In genomic region chr5:32018476-32019436, GRCh38 we compare ENCODE assay signal across 11 cellular contexts.
DNase-seq lines count a peak whose midpoint lies in the region; ATAC-seq and TF ChIP-seq lines count a peak whose summit lies in the region.
"Had no signal": no experiment of that assay in that cellular context is flagged by ENCODE, and none has a peak within 500 bp of the region (broad histone marks: within the 10 kb centered on the region; RNA-seq: fewer than 3 reads in every experiment).

No MANE protein-coding gene starts in this region.

- H3K4me3 ChIP-seq in GM23338: no peak overlapping the region
- H3K4me3 ChIP-seq in heart left ventricle: peak overlapping the region in 6 of 12 donors; percentile 6 to 34 (median 20)
- no peak overlapping the region for H3K4me3 ChIP-seq in sigmoid colon
- no peak overlapping the region for H3K4me3 ChIP-seq in effector memory CD4-positive, alpha-beta T cell (ENCODE audit: insufficient read depth, low read depth, low read length, poor library complexity, severe bottlenecking)
- H3K4me3 ChIP-seq in MM.1S (ENCODE audit: low read length): no peak overlapping the region

- no peaks in the 10 kb centered on the region for H3K27me3 ChIP-seq in GM23338 (ENCODE audit: insufficient read depth)
- no peaks in the 10 kb centered on the region for H3K27me3 ChIP-seq in heart left ventricle
- no peaks in the 10 kb centered on the region for H3K27me3 ChIP-seq in sigmoid colon
- H3K27me3 ChIP-seq in effector memory CD4-positive, alpha-beta T cell (replicated peaks; ENCODE audit: control insufficient read depth, insufficient read depth, low read length, poor library complexity, severe bottlenecking): no peaks in the 10 kb centered on the region
- H3K27me3 ChIP-seq in MM.1S (replicated peaks; ENCODE audit: insufficient read depth, low read length): no peaks in the 10 kb centered on the region

- H3K27me3 Mint-ChIP-seq in GM23338 (ENCODE audit: insufficient read depth, low read depth, poor library complexity): peaks cover 2% of the 10 kb centered on the region
- no peaks in the 10 kb centered on the region for H3K27me3 Mint-ChIP-seq in activated naive CD8-positive, alpha-beta T cell treated with anti-CD3 and anti-CD28 coated beads, Interleukin-2, amount 10 ng/mL, durations not matched to agents 7 days and 5 days

- no peak overlapping the region for H3K9ac ChIP-seq in MM.1S (ENCODE audit: low read length)

- ATAC-seq in GM23338 (no peak), heart left ventricle (peak in 3 of 4 donors; percentile 6 to 47 (median 41)), HG03159 (IDR thresholded peaks at IDR 0.05; ENCODE audit: unreplicated experiment) (no peak)
- ATAC-seq in activated naive CD8-positive, alpha-beta T cell treated with anti-CD3 and anti-CD28 coated beads, Interleukin-2, amount 10 ng/mL, durations not matched to agents 7 days and 5 days (ENCODE audit: low read depth): peak; percentile 15

- peak overlapping the region; percentile 36; the same call in 1 of the 2 replicates for H3K4me2 ChIP-seq in GM23338
- H3K4me2 ChIP-seq in MM.1S (ENCODE audit: low read depth, low read length): no peak overlapping the region

- TF ChIP-seq CTCF in GM23338 (conservative IDR thresholded peaks at IDR 0.05; ENCODE audit: low read depth in 2 of 2): no peak
- no peak for TF ChIP-seq CTCF in heart left ventricle (IDR thresholded peaks at IDR 0.05)
- TF ChIP-seq CTCF in sigmoid colon (IDR thresholded peaks at IDR 0.05): no peak
- no peak for TF ChIP-seq CTCF in MM.1S (IDR thresholded peaks at IDR 0.05; ENCODE audit: low read length)

- H3F3A ChIP-seq in GM23338 (replicated peaks; ENCODE audit: low read depth): no peaks in the 10 kb centered on the region; the same call in 1 of the 2 replicates
- peaks cover 8% of the 10 kb centered on the region for H3F3A ChIP-seq in MM.1S (ENCODE audit: insufficient read depth, low read length)

- 0 out of 2 replicates have a peak overlapping the region, but pooled peaks have one; percentile 55 for H3K27ac ChIP-seq in GM23338 (ENCODE audit: low read depth)
- H3K27ac ChIP-seq in heart left ventricle: peak overlapping the region; percentile 23 to 68 (median 55)
- peak overlapping the region; percentile 33 to 46 (median 42) for H3K27ac ChIP-seq in sigmoid colon
- H3K27ac ChIP-seq in effector memory CD4-positive, alpha-beta T cell (ENCODE audit: insufficient read depth, low read length, poor library complexity, severe bottlenecking): no peak overlapping the region
- H3K27ac ChIP-seq in MM.1S (ENCODE audit: low read length): no peak overlapping the region
- H3K27ac ChIP-seq: epithelial cell of prostate had no signal

- H3K79me2 ChIP-seq in GM23338 (replicated peaks; ENCODE audit: insufficient read depth) (no peaks in the 10 kb centered on the region), MM.1S (ENCODE audit: low read length) (no peaks in the 10 kb centered on the region)

- no peak for TF ChIP-seq EP300 in sigmoid colon (IDR thresholded peaks at IDR 0.05)

- H3K9me2 ChIP-seq in GM23338 (ENCODE audit: insufficient read depth): no peaks in the 10 kb centered on the region
- no peaks in the 10 kb centered on the region for H3K9me2 ChIP-seq in MM.1S (replicated peaks; ENCODE audit: insufficient read depth, low read length)

- DNase-seq in GM23338 (ENCODE audit: low spot score) (no peak), heart left ventricle (no peak), sigmoid colon (peak; percentile 42), mesenteric fat pad (ENCODE audit: low spot score) (no peak), MM.1S (no peak)
- no peak for DNase-seq in activated naive CD8-positive, alpha-beta T cell treated with anti-CD3 and anti-CD28 coated beads, Interleukin-2, amount 10 ng/mL, durations not matched to agents 7 days and 5 days
- no peak for DNase-seq in effector memory CD4-positive, alpha-beta T cell
- DNase-seq: NCI-H1417 had no signal

- peaks cover 47% of the 10 kb centered on the region for H3K4me1 Mint-ChIP-seq in GM23338
- H3K4me1 Mint-ChIP-seq in activated naive CD8-positive, alpha-beta T cell treated with anti-CD3 and anti-CD28 coated beads, Interleukin-2, amount 10 ng/mL, durations not matched to agents 7 days and 5 days: peaks cover 29% of the 10 kb centered on the region

- H3K4me3 Mint-ChIP-seq in GM23338: no peak overlapping the region
- peak overlapping the region; percentile 47 for H3K4me3 Mint-ChIP-seq in activated naive CD8-positive, alpha-beta T cell treated with anti-CD3 and anti-CD28 coated beads, Interleukin-2, amount 10 ng/mL, durations not matched to agents 7 days and 5 days
- H3K4me3 Mint-ChIP-seq: T-helper 1 cell treated with Interleukin-12 subunit alpha and Interleukin-12 subunit beta and Interleukin-4 antibody, amounts not matched to agents 30 μg/mL and 1 μg/mL, for 36 hours had no signal

- TF ChIP-seq POLR2A in heart left ventricle (IDR thresholded peaks at IDR 0.05) (no peak), sigmoid colon (IDR thresholded peaks at IDR 0.05) (no peak)

- no peaks in the 10 kb centered on the region for H3K36me3 Mint-ChIP-seq in GM23338 (ENCODE audit: low read depth)
- H3K36me3 Mint-ChIP-seq in activated naive CD8-positive, alpha-beta T cell treated with anti-CD3 and anti-CD28 coated beads, Interleukin-2, amount 10 ng/mL, durations not matched to agents 7 days and 5 days: peaks cover 2% of the 10 kb centered on the region

- H3K27ac Mint-ChIP-seq in GM23338: no peak overlapping the region; the same call in 1 of the 2 replicates
- H3K27ac Mint-ChIP-seq in activated naive CD8-positive, alpha-beta T cell treated with anti-CD3 and anti-CD28 coated beads, Interleukin-2, amount 10 ng/mL, durations not matched to agents 7 days and 5 days: peak overlapping the region; percentile 44

- H3K36me3 ChIP-seq in GM23338 (ENCODE audit: insufficient read depth): no peaks in the 10 kb centered on the region
- peaks cover 0 to 8% (median 0%) of the 10 kb centered on the region in 9 donors for H3K36me3 ChIP-seq in heart left ventricle
- no peaks in the 10 kb centered on the region for H3K36me3 ChIP-seq in sigmoid colon
- no peaks in the 10 kb centered on the region for H3K36me3 ChIP-seq in effector memory CD4-positive, alpha-beta T cell (ENCODE audit: control insufficient read depth, insufficient read depth, low read length)
- no peaks in the 10 kb centered on the region for H3K36me3 ChIP-seq in MM.1S (replicated peaks; ENCODE audit: insufficient read depth, low read length)

- intact Hi-C loops in heart left ventricle (cut with DNase I) (no loop called here), sigmoid colon (cut with DNase I) (loop anchor here (10.0 kb wide), 1 partner anchor 54 kb away; no protein-coding TSS in a partner anchor)

- H3K4me1 ChIP-seq in GM23338 (ENCODE audit: insufficient read depth) (peaks cover 40% of the 10 kb centered on the region), heart left ventricle (peaks cover 0 to 42% (median 21%) of the 10 kb centered on the region in 12 donors), sigmoid colon (peaks cover 0 to 12% (median 9%) of the 10 kb centered on the region in 4 donors), MM.1S (ENCODE audit: low read length) (no peaks in the 10 kb centered on the region)
- no peaks in the 10 kb centered on the region for H3K4me1 ChIP-seq in effector memory CD4-positive, alpha-beta T cell (ENCODE audit: control insufficient read depth, insufficient read depth, low read length, poor library complexity, severe bottlenecking)

- POLR2A ChIA-PET in activated naive CD8-positive, alpha-beta T cell treated with anti-CD3 and anti-CD28 coated beads, Interleukin-2, amount 10 ng/mL, durations not matched to agents 7 days and 5 days (lab: Charles Lee): no interaction called here

- no peaks in the 10 kb centered on the region for H4K20me1 ChIP-seq in GM23338 (replicated peaks; ENCODE audit: insufficient read depth)
- H4K20me1 ChIP-seq in MM.1S (ENCODE audit: insufficient read depth, low read length): no peaks in the 10 kb centered on the region

- no peak overlapping the region; the same call in 1 of the 2 replicates for H2AFZ ChIP-seq in GM23338
- no peak overlapping the region for H2AFZ ChIP-seq in MM.1S (ENCODE audit: low read length)

- WGBS in heart left ventricle, 4 donors: 68 to 76% (median 73%) methylated on average over 14 of the region's 14 CpGs
- 53 to 75% methylated on average over 14 of the region's 14 CpGs for WGBS in sigmoid colon, 2 donors

- H3K9me3 ChIP-seq in heart left ventricle (no peaks in the 10 kb centered on the region), sigmoid colon (no peaks in the 10 kb centered on the region), MM.1S (replicated peaks; ENCODE audit: insufficient read depth, low read length) (no peaks in the 10 kb centered on the region)
- no peaks in the 10 kb centered on the region for H3K9me3 ChIP-seq in effector memory CD4-positive, alpha-beta T cell (ENCODE audit: control insufficient read depth, low read length)

- H3K9me3 Mint-ChIP-seq in GM23338: no peaks in the 10 kb centered on the region
- H3K9me3 Mint-ChIP-seq in activated naive CD8-positive, alpha-beta T cell treated with anti-CD3 and anti-CD28 coated beads, Interleukin-2, amount 10 ng/mL, durations not matched to agents 7 days and 5 days: no peaks in the 10 kb centered on the region
- H3K9me3 Mint-ChIP-seq: T-helper 1 cell treated with Interleukin-12 subunit alpha and Interleukin-12 subunit beta and Interleukin-4 antibody, amounts not matched to agents 30 μg/mL and 1 μg/mL, for 36 hours had no signal

TF ChIP-seq in GM23338, 12 proteins besides CTCF, POLR2A, EP300 and RAD21 (continues in another document):
- TF ChIP-seq EZH2phosphoT487 (IDR thresholded peaks at IDR 0.05; ENCODE audit: unreplicated experiment): no peak
- TF ChIP-seq EZH2 (IDR thresholded peaks at IDR 0.05; ENCODE audit: low read depth, unreplicated experiment): no peak
- TF ChIP-seq ZNF331 (CRISPR knock-in tag; IDR thresholded peaks at IDR 0.05; ENCODE audit: low read depth): no peak
- TF ChIP-seq CREB1 (CRISPR knock-in tag; IDR thresholded peaks at IDR 0.05; ENCODE audit: low read depth): no peak
- no peak for TF ChIP-seq POLR2AphosphoS5 (IDR thresholded peaks at IDR 0.05; ENCODE audit: low read depth)

Comparison
In these comparisons a context has a peak if more than half of its experiments do, and no peak if none do; other contexts are left out.
1. ATAC-seq: peak in activated naive CD8-positive, alpha-beta T cell treated with anti-CD3 and anti-CD28 coated beads, Interleukin-2, amount 10 ng/mL, durations not matched to agents 7 days and 5 days (single experiment) and heart left ventricle (3 of 4); none in GM23338 (single experiment) and HG03159 (single experiment).
2. H3K27ac ChIP-seq: peak in GM23338 (single experiment), heart left ventricle (12 of 12) and sigmoid colon (4 of 4); none in effector memory CD4-positive, alpha-beta T cell (single experiment) and MM.1S (single experiment).